ENCODE assay signal across 20 cellular contexts in genomic region chr18:77093067-77093430, GRCh38.
"Had no signal": no experiment of that assay in that cellular context is flagged by ENCODE, and none has a peak within 500 bp of the region (broad histone marks: within the 10 kb centered on the region; RNA-seq: fewer than 3 reads in every experiment).

No MANE protein-coding gene starts in this region.

- H3K9me3 ChIP-seq: heart left ventricle, pancreas, transverse colon had no signal

- H3K4me3 Mint-ChIP-seq: activated naive CD8-positive, alpha-beta T cell treated with anti-CD3 and anti-CD28 coated beads, Interleukin-2, amount 50 U/mL, for 24 hours; activated T-cell treated with anti-CD3 and anti-CD28 coated beads, Interleukin-2, amount 50 U/mL, for 72 hours; dendritic cell treated with granulocyte-macrophage colony-stimulating factor and Interleukin-4, amounts not matched to agents 40 ng/mL and 50 ng/mL, for 4 days had no signal

- H3K27me3 Mint-ChIP-seq: activated naive CD8-positive, alpha-beta T cell treated with anti-CD3 and anti-CD28 coated beads, Interleukin-2, amount 50 U/mL, for 24 hours; dendritic cell treated with granulocyte-macrophage colony-stimulating factor and Interleukin-4, amounts not matched to agents 40 ng/mL and 50 ng/mL, for 4 days; T-cell had no signal

- H3K9me3 Mint-ChIP-seq: activated naive CD8-positive, alpha-beta T cell treated with anti-CD3 and anti-CD28 coated beads, Interleukin-2, amount 50 U/mL, for 24 hours; activated T-cell treated with anti-CD3 and anti-CD28 coated beads, Interleukin-2, amount 50 U/mL, for 72 hours; dendritic cell treated with granulocyte-macrophage colony-stimulating factor and Interleukin-4, amounts not matched to agents 40 ng/mL and 50 ng/mL, for 4 days; T-cell had no signal

- H3K27ac Mint-ChIP-seq: activated T-cell treated with anti-CD3 and anti-CD28 coated beads, Interleukin-2, amount 50 U/mL, for 72 hours; dendritic cell treated with granulocyte-macrophage colony-stimulating factor and Interleukin-4, amounts not matched to agents 40 ng/mL and 50 ng/mL, for 4 days had no signal

- H3K4me3 ChIP-seq: heart left ventricle, lung, pancreas, skin epidermis, transverse colon had no signal

- H3K27ac ChIP-seq: epithelial cell of prostate, heart left ventricle, pancreas, transverse colon had no signal

- H3K27me3 ChIP-seq: heart left ventricle, pancreas, transverse colon had no signal

- DNase-seq: activated CD4-positive, alpha-beta T cell treated with anti-CD3 and anti-CD28 coated beads, Interleukin-2, amount 50 U/mL, for 48 hours; activated CD4-positive, CD25-positive, alpha-beta regulatory T cell treated with anti-CD3 and anti-CD28 coated beads, Interleukin-2, amount 50 U/mL, for 72 hours; activated CD8-positive, alpha-beta memory T cell treated with anti-CD3 and anti-CD28 coated beads, Interleukin-2, amount 50 U/mL, for 4 hours; activated gamma-delta T cell treated with Interleukin-2 at 50 U/mL for 16 hours; activated naive CD8-positive, alpha-beta T cell treated with anti-CD3 and anti-CD28 coated beads, Interleukin-2, amount 50 U/mL, for 24 hours; activated T-cell treated with anti-CD3 and anti-CD28 coated beads, Interleukin-2, amount 50 U/mL, for 72 hours; left colon; midbrain; pancreas; stimulated activated CD4-positive, alpha-beta T cell treated with anti-CD3 and anti-CD28 coated beads, Interleukin-15, amount 100 ng/mL, for 24 hours; stimulated activated CD4-positive, alpha-beta T cell treated with anti-CD3 and anti-CD28 coated beads, Interleukin-4, amount 100 ng/mL, for 1 hour; stimulated activated naive CD8-positive, alpha-beta T cell treated with anti-CD3 and anti-CD28 coated beads, Interleukin-15, Interleukin-2, amounts not matched to agents 100 U/mL and 50 U/mL, for 24 hours; T-cell; T1000; transverse colon had no signal

- H3K36me3 ChIP-seq: pancreas, transverse colon had no signal

- ATAC-seq: activated naive CD8-positive, alpha-beta T cell treated with anti-CD3 and anti-CD28 coated beads, Interleukin-2, amount 50 U/mL, for 24 hours; activated T-cell treated with anti-CD3 and anti-CD28 coated beads, Interleukin-2, amount 50 U/mL, for 72 hours; heart left ventricle; left colon; pancreas; stimulated activated naive CD8-positive, alpha-beta T cell treated with anti-CD3 and anti-CD28 coated beads, Interleukin-15, Interleukin-2, amounts not matched to agents 100 U/mL and 50 U/mL, for 24 hours; T-cell had no signal
